ENCODE assay signal across 21 cellular contexts in the genomic region with DNA sequence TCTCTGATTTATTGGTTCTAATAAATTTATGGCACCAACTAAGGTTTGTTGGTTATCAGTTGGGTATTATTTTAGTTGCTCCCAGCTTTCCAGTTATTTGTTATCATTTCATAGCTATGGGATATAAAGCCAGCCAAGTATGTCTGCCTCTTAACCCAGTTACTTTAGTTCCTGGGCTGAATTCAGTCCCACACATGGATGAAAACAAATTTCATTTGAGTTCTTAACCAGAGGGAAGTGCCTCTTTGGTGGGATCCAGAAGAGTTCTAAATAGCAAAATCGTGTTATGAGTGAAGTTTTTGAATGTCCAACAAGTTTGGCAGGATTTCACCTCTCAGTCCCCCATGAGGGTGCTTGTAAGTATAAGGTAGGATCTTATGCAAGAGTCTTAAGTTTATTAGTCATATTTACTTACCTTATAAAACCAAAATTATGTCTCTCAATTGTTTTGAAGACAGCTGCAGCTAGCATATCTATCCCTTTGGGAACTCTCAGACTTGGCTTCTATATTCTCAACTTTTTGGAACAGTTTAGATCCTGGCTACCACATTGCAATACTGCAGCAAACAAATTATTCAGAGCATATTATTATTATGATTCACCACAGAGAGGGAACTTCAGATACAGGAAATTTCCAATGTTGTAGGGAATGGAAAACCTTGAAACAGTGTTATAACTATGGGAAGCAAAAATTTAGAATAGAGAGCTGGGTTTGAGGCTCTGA.
DNase-seq lines count a peak whose midpoint lies in the region; ATAC-seq, FAIRE-seq and TF ChIP-seq lines count a peak whose summit lies in the region.
"Had no signal": no experiment of that assay in that cellular context is flagged by ENCODE, and none has a peak within 500 bp of the region (broad histone marks: within the 10 kb centered on the region; RNA-seq: fewer than 3 reads in every experiment).

No MANE protein-coding gene starts in this region.

- H3K4me3 Mint-ChIP-seq in activated CD4-positive, alpha-beta T cell treated with anti-CD3 and anti-CD28 coated beads, Interleukin-2, amount 10 ng/mL, durations not matched to agents 7 days and 5 days, result no peak overlapping the region
- H3K4me3 Mint-ChIP-seq: activated CD8-positive, alpha-beta T cell treated with anti-CD3 and anti-CD28 coated beads, Interleukin-2, amount 10 ng/mL, durations not matched to agents 7 days and 5 days; endodermal cell; T-helper 1 cell treated with Interleukin-12 subunit alpha and Interleukin-12 subunit beta and Interleukin-4 antibody, amounts not matched to agents 30 μg/mL and 1 μg/mL, for 36 hours; WTC11 had no signal

- no peaks in the 10 kb centered on the region for H3K79me2 ChIP-seq in ACC112 (ENCODE audit: control insufficient read depth, insufficient read depth, low read length, unreplicated experiment)
- H3K79me2 ChIP-seq in PC-3 (ENCODE audit: low read length), result no peaks in the 10 kb centered on the region

- no peak for TF ChIP-seq POLR2A in H54 (IDR thresholded peaks at IDR 0.05; ENCODE audit: low read depth, low read length)

- H3K9me2 ChIP-seq in PC-3 (replicated peaks; ENCODE audit: low read length), result no peaks in the 10 kb centered on the region

- H3K27me3 ChIP-seq in ACC112 (ENCODE audit: insufficient read depth, low read length) (no peaks in the 10 kb centered on the region), PC-3 (ENCODE audit: low read length) (no peaks in the 10 kb centered on the region), muscle layer of duodenum (ENCODE audit: low read depth, low read length) (no peaks in the 10 kb centered on the region)
- H3K27me3 ChIP-seq: neutrophil, right lobe of liver, upper lobe of left lung had no signal

- H3K4me2 ChIP-seq in PC-3 (ENCODE audit: low read length), result peak overlapping the region; percentile 50

- H3K4me1 ChIP-seq in ACC112 (ENCODE audit: control insufficient read depth, insufficient read depth, low read length, unreplicated experiment) (peaks cover 18% of the 10 kb centered on the region), PC-3 (ENCODE audit: insufficient read depth, low read length) (peaks cover 10% of the 10 kb centered on the region), muscle layer of duodenum (ENCODE audit: control insufficient read depth in 1 of 2, insufficient read depth in 2 of 2, low read length in 2 of 2) (no peaks in the 10 kb centered on the region)
- H3K4me1 ChIP-seq: right lobe of liver had no signal

- BruUV-seq in PC-3 (replicated peaks; lab: Mats Ljungman, UMichigan), result no TSS peak

- H3K36me3 ChIP-seq in ACC112 (ENCODE audit: insufficient read depth, low read length) (no peaks in the 10 kb centered on the region), PC-3 (ENCODE audit: low read depth, low read length) (no peaks in the 10 kb centered on the region), muscle layer of duodenum (ENCODE audit: control insufficient read depth in 1 of 2, insufficient read depth in 2 of 2, low read length in 2 of 2) (no peaks in the 10 kb centered on the region)
- H3K36me3 ChIP-seq: neutrophil, right lobe of liver, upper lobe of left lung had no signal

- ATAC-seq in PC-3 (peak; percentile 57), HG03280 (IDR thresholded peaks at IDR 0.05; ENCODE audit: unreplicated experiment) (no peak)
- ATAC-seq: activated CD8-positive, alpha-beta T cell treated with anti-CD3 and anti-CD28 coated beads, Interleukin-2, amount 10 ng/mL, durations not matched to agents 7 days and 5 days; right lobe of liver; WTC11 had no signal

- H3K4me3 ChIP-seq in ACC112 (ENCODE audit: low read depth, low read length), result peak overlapping the region; percentile 52
- no peak overlapping the region for H3K4me3 ChIP-seq in PC-3 (ENCODE audit: low read length)
- no peak overlapping the region for H3K4me3 ChIP-seq in muscle layer of duodenum (ENCODE audit: low read depth in 1 of 2, low read length in 2 of 2)
- H3K4me3 ChIP-seq: right lobe of liver, upper lobe of left lung had no signal

- no peak overlapping the region for H3K9ac ChIP-seq in PC-3 (ENCODE audit: low read length)

- peak overlapping the region; percentile 69 for H3K27ac ChIP-seq in ACC112 (ENCODE audit: low read depth, low read length)
- no peak overlapping the region for H3K27ac ChIP-seq in PC-3 (ENCODE audit: low read length)
- peak overlapping the region; percentile 52 for H3K27ac ChIP-seq in muscle layer of duodenum (ENCODE audit: low read length)
- H3K27ac ChIP-seq: neutrophil, right lobe of liver had no signal

- no peaks in the 10 kb centered on the region for H3K4me1 Mint-ChIP-seq in activated CD4-positive, alpha-beta T cell treated with anti-CD3 and anti-CD28 coated beads, Interleukin-2, amount 10 ng/mL, durations not matched to agents 7 days and 5 days
- H3K4me1 Mint-ChIP-seq: CD4-positive, CD25-positive, alpha-beta regulatory T cell; endodermal cell; WTC11 had no signal

- H3K27ac Mint-ChIP-seq in activated CD4-positive, alpha-beta T cell treated with anti-CD3 and anti-CD28 coated beads, Interleukin-2, amount 10 ng/mL, durations not matched to agents 7 days and 5 days, result no peak overlapping the region
- H3K27ac Mint-ChIP-seq: activated CD8-positive, alpha-beta T cell treated with anti-CD3 and anti-CD28 coated beads, Interleukin-2, amount 10 ng/mL, durations not matched to agents 7 days and 5 days; CD4-positive, CD25-positive, alpha-beta regulatory T cell; endodermal cell; T-helper 1 cell treated with Interleukin-12 subunit alpha and Interleukin-12 subunit beta and Interleukin-4 antibody, amounts not matched to agents 30 μg/mL and 1 μg/mL, for 36 hours; WTC11 had no signal

- peak; percentile 40 for DNase-seq in PC-3
- DNase-seq in fibroblast of peridontal ligament (ENCODE audit: extremely low read depth), result peak; percentile 83
- no peak for DNase-seq in dermis blood vessel endothelial cell
- no peak for DNase-seq in activated CD4-positive, alpha-beta T cell treated with anti-CD3 and anti-CD28 coated beads, Interleukin-2, amount 10 ng/mL, durations not matched to agents 7 days and 5 days
- DNase-seq in H54 (ENCODE audit: insufficient read length, low spot score), result no peak
- DNase-seq: activated CD8-positive, alpha-beta T cell treated with anti-CD3 and anti-CD28 coated beads, Interleukin-2, amount 10 ng/mL, durations not matched to agents 7 days and 5 days; CD4-positive, CD25-positive, alpha-beta regulatory T cell; DMS79; endodermal cell; KBM-7; NCI-H1092 treated with DMSO at 0.1 percent for 48 hours; right lobe of liver; upper lobe of left lung had no signal

- H3F3A ChIP-seq in PC-3 (ENCODE audit: low read length, unreplicated experiment), result no peaks in the 10 kb centered on the region

- no peaks in the 10 kb centered on the region for H3K27me3 Mint-ChIP-seq in activated CD4-positive, alpha-beta T cell treated with anti-CD3 and anti-CD28 coated beads, Interleukin-2, amount 10 ng/mL, durations not matched to agents 7 days and 5 days
- H3K27me3 Mint-ChIP-seq: CD4-positive, CD25-positive, alpha-beta regulatory T cell had no signal

- no peaks in the 10 kb centered on the region for H3K36me3 Mint-ChIP-seq in activated CD4-positive, alpha-beta T cell treated with anti-CD3 and anti-CD28 coated beads, Interleukin-2, amount 10 ng/mL, durations not matched to agents 7 days and 5 days (ENCODE audit: low read depth)
- H3K36me3 Mint-ChIP-seq: CD4-positive, CD25-positive, alpha-beta regulatory T cell; WTC11 had no signal

- peaks cover 2% of the 10 kb centered on the region for H3K9me3 Mint-ChIP-seq in activated CD4-positive, alpha-beta T cell treated with anti-CD3 and anti-CD28 coated beads, Interleukin-2, amount 10 ng/mL, durations not matched to agents 7 days and 5 days

- POLR2A ChIA-PET in PC-3 (lab: Charles Lee; ENCODE audit: unreplicated experiment), result no interaction called here
- POLR2A ChIA-PET in activated CD4-positive, alpha-beta T cell treated with anti-CD3 and anti-CD28 coated beads, Interleukin-2, amount 10 ng/mL, durations not matched to agents 7 days and 5 days (lab: Charles Lee), result no interaction called here

- H2AFZ ChIP-seq in ACC112 (ENCODE audit: low read length, unreplicated experiment) (peak overlapping the region; percentile 70), PC-3 (ENCODE audit: low read length) (peak overlapping the region; percentile 53; the same call in 1 of the 2 replicates)

- intact Hi-C loops in PC-3 (cut with micrococcal nuclease), result no loop called here

- no peak for FAIRE-seq in H54 (lab: Jason Lieb, UNC)
- FAIRE-seq: A204.1, GM19239 had no signal

- H3K9me3 ChIP-seq in PC-3 (ENCODE audit: low read length), result no peaks in the 10 kb centered on the region
- H3K9me3 ChIP-seq in muscle layer of duodenum (ENCODE audit: control insufficient read depth in 1 of 2, low read length in 2 of 2), result no peaks in the 10 kb centered on the region
- H3K9me3 ChIP-seq: neutrophil, right lobe of liver, upper lobe of left lung had no signal

- no peak for TF ChIP-seq CTCF in PC-3 (conservative IDR thresholded peaks at IDR 0.05; ENCODE audit: low read depth, low read length)

- CTCF ChIA-PET in PC-3 (lab: Charles Lee), result no interaction called here
- CTCF ChIA-PET in activated CD4-positive, alpha-beta T cell treated with anti-CD3 and anti-CD28 coated beads, Interleukin-2, amount 10 ng/mL, durations not matched to agents 7 days and 5 days (lab: Charles Lee), result no interaction called here

- no peaks in the 10 kb centered on the region for H4K20me1 ChIP-seq in PC-3 (ENCODE audit: low read length)

Comparison
In these comparisons a context has a peak if more than half of its experiments do, and no peak if none do; other contexts are left out.
1. DNase-seq: peak in PC-3 (single experiment) and fibroblast of peridontal ligament (single experiment); none in dermis blood vessel endothelial cell (single experiment), activated CD4-positive, alpha-beta T cell treated with anti-CD3 and anti-CD28 coated beads, Interleukin-2, amount 10 ng/mL, durations not matched to agents 7 days and 5 days (single experiment) and H54 (single experiment).